8 cellular contexts compared by ENCODE assay signal in genomic region chr13:35058585-35058984, GRCh38.
DNase-seq lines count a peak whose midpoint lies in the region; ATAC-seq and FAIRE-seq lines count a peak whose summit lies in the region.
"Not testable (repeated sequence)": the region's sequence is repeated elsewhere in the genome, so short reads cannot be mapped to it uniquely, and the experiment has no call there.

No MANE protein-coding gene starts in this region.

- FAIRE-seq in GM18507 (lab: Jason Lieb, UNC), result peak; percentile 35

- DNase-seq in GM18507 (ENCODE audit: extremely low spot score, insufficient read length, low read depth), result not testable (repeated sequence)

- peak; percentile 82 for ATAC-seq in GM18909 (IDR thresholded peaks at IDR 0.05; ENCODE audit: poor library complexity, unreplicated experiment)
- ATAC-seq in GM19463 (IDR thresholded peaks at IDR 0.05; ENCODE audit: unreplicated experiment), result peak; percentile 42
- peak; percentile 84 for ATAC-seq in GM21528 (IDR thresholded peaks at IDR 0.05; ENCODE audit: low FRiP score, unreplicated experiment)
- peak; percentile 82 for ATAC-seq in HG02623 (IDR thresholded peaks at IDR 0.05; ENCODE audit: unreplicated experiment)
- peak; percentile 97 for ATAC-seq in HG03039 (IDR thresholded peaks at IDR 0.05; ENCODE audit: unreplicated experiment)
- ATAC-seq in HG03342 (IDR thresholded peaks at IDR 0.05; ENCODE audit: unreplicated experiment), result peak; percentile 90
- ATAC-seq in HG03558 (IDR thresholded peaks at IDR 0.05; ENCODE audit: extremely low read depth, unreplicated experiment), result peak; percentile 80

Comparison
In these comparisons a context has a peak if more than half of its experiments do, and no peak if none do; other contexts are left out.
1. ATAC-seq: peak in every context shown above with its lines; median percentile 97 in HG03039; 90 in HG03342; 84 in GM21528; 82 in GM18909; 82 in HG02623; 80 in HG03558; 42 in GM19463.